ENCODE assay signal across 21 cellular contexts in the genomic region with DNA sequence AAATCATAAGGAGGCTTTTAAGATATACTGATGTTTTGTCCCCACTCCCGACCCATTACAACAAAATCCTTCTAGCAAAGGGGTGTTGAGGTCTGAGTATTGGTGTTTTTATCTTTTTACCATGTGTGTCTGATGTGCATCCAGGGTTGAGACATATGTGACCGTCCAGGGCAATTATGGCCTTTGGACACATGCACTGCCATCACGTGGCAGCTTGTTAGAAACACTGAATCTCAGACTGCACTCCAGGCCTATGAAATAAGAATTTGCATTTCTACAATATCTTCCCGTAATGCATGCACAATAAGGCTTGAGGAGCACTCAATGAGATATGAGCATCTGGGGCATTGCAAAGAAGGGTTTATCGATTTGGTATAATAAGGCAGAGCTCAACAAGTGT.
A peak's percentile ranks its signal among the peaks of the same experiment; 100 is the strongest.
DNase-seq lines count a peak whose midpoint lies in the region; ATAC-seq, FAIRE-seq and TF ChIP-seq lines count a peak whose summit lies in the region.
"Had no signal": no experiment of that assay in that cellular context is flagged by ENCODE, and none has a peak within 500 bp of the region (broad histone marks: within the 10 kb centered on the region; RNA-seq: fewer than 3 reads in every experiment).

No MANE protein-coding gene starts in this region.

- 2% methylated on average over 5 of the region's 5 CpGs for WGBS in K562 (ENCODE audit: insufficient coverage, low coverage, missing lambda C conversion rate)

- no peak overlapping the region for H3K9ac ChIP-seq in K562 (ENCODE audit: insufficient read depth in 1 of 2, low read depth in 2 of 2, low read length in 2 of 2)

- no peaks in the 10 kb centered on the region for H3K9me1 ChIP-seq in K562 (ENCODE audit: control insufficient read depth, insufficient read depth, low read length)

- POLR2A ChIA-PET in K562 (lab: Yijun Ruan, JAX): no interaction called here

- CTCF ChIA-PET in K562 (lab: Yijun Ruan, JAX; ENCODE audit: low intra/inter-chr PET ratio): no interaction called here

- no peak overlapping the region for H3K4me3 ChIP-seq in GM12865 (ENCODE audit: low read depth, low read length)
- H3K4me3 ChIP-seq in K562: no peak overlapping the region
- H3K4me3 ChIP-seq: MG63, PC-9, SK-N-MC, smooth muscle cell, upper lobe of right lung had no signal

- no peak overlapping the region for H3K4me2 ChIP-seq in K562 (ENCODE audit: insufficient read depth, low read length)
- H3K4me2 ChIP-seq: PC-9, smooth muscle cell had no signal

- TF ChIP-seq POLR2A in K562 (conservative IDR thresholded peaks at IDR 0.05): no peak

- no peaks in the 10 kb centered on the region for H3K36me3 ChIP-seq in K562 (ENCODE audit: control insufficient read depth, insufficient read depth, low read length)
- H3K36me3 ChIP-seq: MG63, upper lobe of right lung had no signal

- no peak; a peak in 1 of 4 replicates for TF ChIP-seq RAD21 in K562 (CRISPR knock-in tag; conservative IDR thresholded peaks at IDR 0.05 in 1 of 2, IDR thresholded peaks at IDR 0.05 in 1 of 2)

- 0 out of 3 replicates have a peak, but pooled peaks have one; percentile 42 for ATAC-seq in K562
- no peak for ATAC-seq in GM19395 (IDR thresholded peaks at IDR 0.05; ENCODE audit: unreplicated experiment)
- no peak for ATAC-seq in GM21526 (IDR thresholded peaks at IDR 0.05; ENCODE audit: low FRiP score, unreplicated experiment)
- ATAC-seq: activated CD4-positive, alpha-beta T cell treated with anti-CD3 and anti-CD28 coated beads for 36 hours; upper lobe of right lung had no signal

- H3K27ac ChIP-seq in K562 (ENCODE audit: extremely low read depth, low read depth, low read length): no peak overlapping the region
- H3K27ac ChIP-seq: PC-9, SK-N-MC, upper lobe of right lung had no signal

- H2AFZ ChIP-seq in K562 (ENCODE audit: low read depth, low read length): no peak overlapping the region
- H2AFZ ChIP-seq: PC-9 had no signal

- H3K4me1 ChIP-seq in K562 (replicated peaks in 1 of 2; ENCODE audit: control insufficient read depth in 2 of 2, insufficient read depth in 2 of 2, low read length in 2 of 2): no peaks in the 10 kb centered on the region
- H3K4me1 ChIP-seq: upper lobe of right lung had no signal

- no peaks in the 10 kb centered on the region for H3K27me3 ChIP-seq in K562 (ENCODE audit: control insufficient read depth in 2 of 2, insufficient read depth in 2 of 2, low read length in 2 of 2)
- H3K27me3 ChIP-seq: MG63, upper lobe of right lung had no signal

- intact Hi-C loops in K562 (cut with micrococcal nuclease): no loop called here

- peak; percentile 62 for FAIRE-seq in K562 (lab: Jason Lieb, UNC)
- FAIRE-seq: colon, GM12891 had no signal

- TF ChIP-seq EP300 in K562 (IDR thresholded peaks at IDR 0.05; ENCODE audit: low read length): no peak

- no TSS peak for BruUV-seq in K562 (replicated peaks; lab: Mats Ljungman, UMichigan)

- TF ChIP-seq CTCF in GM12865 (IDR thresholded peaks at IDR 0.05; ENCODE audit: insufficient read depth, low read depth, low read length, missing control alignments) (no peak), K562 (IDR thresholded peaks at IDR 0.05 in 2 of 3, conservative IDR thresholded peaks at IDR 0.05 in 1 of 3; ENCODE audit: insufficient read depth in 2 of 3, low read depth in 1 of 3, low read length in 3 of 3) (no peak)

- no peaks in the 10 kb centered on the region for H3K79me2 ChIP-seq in K562 (ENCODE audit: control insufficient read depth, insufficient read depth, low read length)

- no peaks in the 10 kb centered on the region for H3K9me3 ChIP-seq in K562 (replicated peaks; ENCODE audit: control insufficient read depth, insufficient read depth, low read depth, low read length)
- H3K9me3 ChIP-seq: MG63, upper lobe of right lung had no signal

- no peaks in the 10 kb centered on the region for H4K20me1 ChIP-seq in K562 (replicated peaks; ENCODE audit: control insufficient read depth, insufficient read depth, low read length)

- in situ Hi-C loops in K562 (cut with MboI): no loop called here

- DNase-seq in GM12865 (ENCODE audit: low read depth): peak; percentile 14
- peak; percentile 6 for DNase-seq in HCEC 1CT
- DNase-seq in NCI-H526 treated with DMSO at 0.1 percent for 48 hours (lab: John Stamatoyannopoulos, UW): peak; percentile 13
- peak in 1 of 4 experiments; percentile 4 for DNase-seq in K562 (ENCODE audit: extremely low read depth in 1 of 4, low spot score in 3 of 4)
- DNase-seq in stimulated activated CD4-positive, alpha-beta T cell treated with anti-CD3 and anti-CD28 coated beads, Interleukin-4, amount 100 ng/mL, for 1 hour: no peak
- DNase-seq: activated CD4-positive, alpha-beta T cell treated with anti-CD3 and anti-CD28 coated beads for 36 hours; activated naive CD8-positive, alpha-beta T cell treated with anti-CD3 and anti-CD28 coated beads for 36 hours; endodermal cell; glutamatergic neuron; MG63; NCI-H1694; NCI-H226; stimulated activated CD4-positive, alpha-beta T cell treated with anti-CD3 and anti-CD28 coated beads, Interleukin-4, amount 100 ng/mL, for 4 hours; upper lobe of right lung had no signal

TF ChIP-seq in K562, 482 proteins besides CTCF, POLR2A, EP300 and RAD21:
- TF ChIP-seq KAT7 (CRISPR knock-in tag; IDR thresholded peaks at IDR 0.05; ENCODE audit: borderline replicate concordance): no peak
